Comparison of ENCODE assay signal across 9 cellular contexts in genomic region chr22:19169002-19169946, GRCh38. TPM values are rescaled to one million over a fixed set of nuclear protein-coding genes. Genes with fewer than 3 reads are reported as not detected.
DNase-seq lines count a peak whose midpoint lies in the region; ATAC-seq and TF ChIP-seq lines count a peak whose summit lies in the region.
"Had no signal": no experiment of that assay in that cellular context is flagged by ENCODE, and none has a peak within 500 bp of the region (broad histone marks: within the 10 kb centered on the region; RNA-seq: fewer than 3 reads in every experiment).

No MANE protein-coding gene starts in this region.

- H3K36me3 Mint-ChIP-seq in T-helper 1 cell treated with Interleukin-12 subunit alpha and Interleukin-12 subunit beta and Interleukin-4 antibody, amounts not matched to agents 30 μg/mL and 1 μg/mL, for 36 hours (ENCODE audit: low read depth) = no peaks in the 10 kb centered on the region
- no peaks in the 10 kb centered on the region for H3K36me3 Mint-ChIP-seq in WTC11

- H3K9me3 Mint-ChIP-seq in T-helper 1 cell treated with Interleukin-12 subunit alpha and Interleukin-12 subunit beta and Interleukin-4 antibody, amounts not matched to agents 30 μg/mL and 1 μg/mL, for 36 hours = no peaks in the 10 kb centered on the region
- no peaks in the 10 kb centered on the region for H3K9me3 Mint-ChIP-seq in WTC11

- POLR2A ChIA-PET in WTC11 (lab: Charles Lee) = no interaction called here

- TF ChIP-seq POLR2A in spleen (IDR thresholded peaks at IDR 0.05) = no peak

- no peak for TF ChIP-seq CTCF in WTC11 (IDR thresholded peaks at IDR 0.05)
- no peak for TF ChIP-seq CTCF in foreskin fibroblast (IDR thresholded peaks at IDR 0.05; ENCODE audit: low read depth, low read length)
- no peak for TF ChIP-seq CTCF in spleen (IDR thresholded peaks at IDR 0.05 in 8 of 11, conservative IDR thresholded peaks at IDR 0.05 in 3 of 11)

- intact Hi-C loops in spleen (cut with DNase I; ENCODE audit: low total_unique reads) = loop anchor here (10.0 kb wide), 1 partner anchor 64 kb away; no protein-coding TSS in a partner anchor

- peaks cover 25% of the 10 kb centered on the region for H3K4me1 Mint-ChIP-seq in T-helper 1 cell treated with Interleukin-12 subunit alpha and Interleukin-12 subunit beta and Interleukin-4 antibody, amounts not matched to agents 30 μg/mL and 1 μg/mL, for 36 hours (ENCODE audit: low read depth)
- H3K4me1 Mint-ChIP-seq in WTC11 = peaks cover 41% of the 10 kb centered on the region

- H3K4me1 ChIP-seq in spleen = peaks cover 25 to 53% (median 49%) of the 10 kb centered on the region in 6 donors

- CTCF ChIA-PET in WTC11 (lab: Charles Lee) = interaction anchor here (1.0 to 2.3 kb wide), 5 partner anchors 10 to 25 kb away, joined by 3 to 9 read pairs (median 8); partner anchors contain the start of genes ESS2 and SLC25A1

- H3K4me3 ChIP-seq in foreskin fibroblast (ENCODE audit: low read depth in 1 of 2, low read length in 2 of 2) (peak overlapping the region; percentile 17 to 35), spleen (peak overlapping the region; percentile 4 to 94 (median 19))

- DNase-seq in T-helper 1 cell = no peak
- DNase-seq in WTC11 (ENCODE audit: low spot score) = no peak
- peak in 1 of 2 donors; percentile 44 for DNase-seq in foreskin fibroblast
- no peak for DNase-seq in spleen
- no peak for DNase-seq in NOMO-1 (lab: John Stamatoyannopoulos, UW; ENCODE audit: unreplicated experiment in 2 of 2)
- no peak for DNase-seq in glomerular visceral epithelial cell (ENCODE audit: extremely low spot score)
- DNase-seq in NCI-H1436 treated with DMSO at 0.1 percent for 48 hours (lab: John Stamatoyannopoulos, UW) = no peak

- H3K27me3 ChIP-seq in spleen (replicated peaks in 1 of 7) = peaks cover 0 to 67% (median 28%) of the 10 kb centered on the region in 7 donors

- H3K27ac Mint-ChIP-seq in T-helper 1 cell treated with Interleukin-12 subunit alpha and Interleukin-12 subunit beta and Interleukin-4 antibody, amounts not matched to agents 30 μg/mL and 1 μg/mL, for 36 hours = no peak overlapping the region
- no peak overlapping the region for H3K27ac Mint-ChIP-seq in WTC11

- no peak overlapping the region for H3K27ac ChIP-seq in spleen

- WGBS in spleen, 5 donors = 6 to 13% (median 8%) methylated on average over 39 to 57 of the region's 58 CpGs

- peaks cover 0 to 9% (median 3%) of the 10 kb centered on the region in 8 donors for H3K9me3 ChIP-seq in spleen

- peaks cover 42% of the 10 kb centered on the region for H3K27me3 Mint-ChIP-seq in T-helper 1 cell treated with Interleukin-12 subunit alpha and Interleukin-12 subunit beta and Interleukin-4 antibody, amounts not matched to agents 30 μg/mL and 1 μg/mL, for 36 hours (ENCODE audit: low read depth)
- H3K27me3 Mint-ChIP-seq in WTC11 (ENCODE audit: low read depth) = peaks cover 64% of the 10 kb centered on the region

- peak overlapping the region; percentile 72 for H3K4me3 Mint-ChIP-seq in T-helper 1 cell treated with Interleukin-12 subunit alpha and Interleukin-12 subunit beta and Interleukin-4 antibody, amounts not matched to agents 30 μg/mL and 1 μg/mL, for 36 hours
- H3K4me3 Mint-ChIP-seq in WTC11 = peak overlapping the region; percentile 95

- ATAC-seq in WTC11 = no peak

- no peaks in the 10 kb centered on the region for H3K36me3 ChIP-seq in spleen

TF ChIP-seq in WTC11, 78 proteins besides CTCF, POLR2A, EP300 and RAD21:
- TF ChIP-seq NR1H2 (CRISPR knock-in tag; IDR thresholded peaks at IDR 0.05) (no peak), ATF2 (CRISPR knock-in tag; IDR thresholded peaks at IDR 0.05; ENCODE audit: borderline replicate concordance, low read depth) (no peak), ZNF396 (CRISPR knock-in tag; IDR thresholded peaks at IDR 0.05; ENCODE audit: borderline replicate concordance) (no peak), ZSCAN18 (CRISPR knock-in tag; IDR thresholded peaks at IDR 0.05) (no peak), ZNF232 (CRISPR knock-in tag; IDR thresholded peaks at IDR 0.05) (no peak), PRRX2 (CRISPR knock-in tag; IDR thresholded peaks at IDR 0.05) (no peak), TP53 (CRISPR knock-in tag; IDR thresholded peaks at IDR 0.05) (no peak), CREB1 (CRISPR knock-in tag; IDR thresholded peaks at IDR 0.05) (no peak)

RNA-seq across cellular contexts. Expression of gene SLC25A1, which starts 9.3 kb away (rescaled TPM):
- total RNA-seq in WTC11 (2021) (201 to 213 TPM (median 204 TPM) in 3 replicates), spleen (10 to 100 TPM; 32.5 to 47.5 (median 36.0) TPM)
- 10 to 100 TPM; 23.5 to 59.7 (median 26.1) TPM for polyA plus RNA-seq in spleen

RNA-seq across cellular contexts. Expression of gene GSC2, which starts 19.2 kb away (rescaled TPM):
- total RNA-seq in WTC11 (2021) (0.44 to 0.68 TPM in 2 of 3 replicates, not detected in the other), spleen (not detected)
- polyA plus RNA-seq in spleen = not detected
- total RNA-seq: kidney had no signal

RNA-seq across cellular contexts. Expression of gene ESS2, which starts 24.8 kb away (rescaled TPM):
- total RNA-seq in WTC11 (2021) (18.0 to 19.3 TPM (median 18.3 TPM) in 3 replicates), spleen (10 to 100 TPM; 13.4 to 21.3 (median 16.4) TPM)
- polyA plus RNA-seq in spleen = 10 to 100 TPM; 13.2 to 17.3 (median 16.9) TPM

RNA-seq across cellular contexts. Expression of gene TSSK2, which starts 38.2 kb away (rescaled TPM):
- not detected in 3 replicates for total RNA-seq in WTC11 (2021)
- total RNA-seq in spleen = not detected
- under 1 TPM in 2 of 3 donors, not detected in 1; 0.03 to 0.06 TPM for polyA plus RNA-seq in spleen
- total RNA-seq: kidney had no signal

RNA-seq across cellular contexts. Expression of gene DGCR2, which starts 47.1 kb away (rescaled TPM):
- total RNA-seq in WTC11 (2021) = 56.8 to 64.2 TPM (median 60.3 TPM) in 3 replicates
- total RNA-seq in spleen = 10 to 100 TPM; 40.4 to 60.7 (median 51.3) TPM
- 10 to 100 TPM in 2 of 3 donors, 1 to 10 TPM in 1; 9.5 to 26.0 (median 11.8) TPM for polyA plus RNA-seq in spleen
